In genomic region chr18:48711651-48712486, GRCh38 we compare ENCODE assay signal across 9 cellular contexts.
DNase-seq lines count a peak whose midpoint lies in the region; ATAC-seq, FAIRE-seq and TF ChIP-seq lines count a peak whose summit lies in the region.
"Had no signal": no experiment of that assay in that cellular context is flagged by ENCODE, and none has a peak within 500 bp of the region (broad histone marks: within the 10 kb centered on the region; RNA-seq: fewer than 3 reads in every experiment).

No MANE protein-coding gene starts in this region.

- no peak for TF ChIP-seq POLR2A in H1 (IDR thresholded peaks at IDR 0.05; ENCODE audit: control extremely low read depth in 1 of 2, low read depth in 2 of 2, low read length in 2 of 2)

- H3K9ac ChIP-seq in H1 (replicated peaks in 1 of 4; ENCODE audit: extremely low read depth in 1 of 4, low read depth in 3 of 4, low read length in 3 of 4) (no peak overlapping the region), mesendoderm (ENCODE audit: low read length) (no peak overlapping the region)

- H2BK15ac ChIP-seq in H1 (ENCODE audit: low read length) (no peak overlapping the region), mesendoderm (replicated peaks; ENCODE audit: low read depth) (no peak overlapping the region)

- no peak overlapping the region for H2BK20ac ChIP-seq in H1 (ENCODE audit: low read length)

- ATAC-seq in GM18867 (IDR thresholded peaks at IDR 0.05; ENCODE audit: unreplicated experiment) (peak; percentile 42), GM19328 (IDR thresholded peaks at IDR 0.05; ENCODE audit: unreplicated experiment) (no peak), GM21526 (IDR thresholded peaks at IDR 0.05; ENCODE audit: low FRiP score, unreplicated experiment) (no peak)

- CTCF ChIA-PET in H1 (lab: Charles Lee; ENCODE audit: partially characterized antibody), result interaction anchor here (0.6 to 4.4 kb wide), 42 partner anchors 9 to 753 kb away, joined by 3 to 24 read pairs (median 4); no protein-coding TSS in a partner anchor

- intact Hi-C loops in CD14-positive monocyte (cut with micrococcal nuclease), result no loop called here

- no peaks in the 10 kb centered on the region for H3K23me2 ChIP-seq in H1 (ENCODE audit: low read depth, low read length)

- no peak overlapping the region for H2BK12ac ChIP-seq in H1 (ENCODE audit: low read depth, low read length)

- no peak overlapping the region for H3K4ac ChIP-seq in H1 (replicated peaks; ENCODE audit: insufficient read length, low read depth, low read length)
- H3K4ac ChIP-seq in mesendoderm (ENCODE audit: low read depth, low read length), result no peak overlapping the region

- H3K18ac ChIP-seq in H1 (ENCODE audit: extremely low read depth, low read length), result 0 out of 2 replicates have a peak overlapping the region, but pooled peaks have one; percentile 5
- H3K18ac ChIP-seq in mesendoderm (ENCODE audit: low read length), result no peak overlapping the region

- H4K8ac ChIP-seq in H1 (ENCODE audit: extremely low read depth, insufficient read depth, low read length), result no peak overlapping the region
- no peak overlapping the region for H4K8ac ChIP-seq in mesendoderm (ENCODE audit: low read depth, low read length)

- TF ChIP-seq CTCF in CD14-positive monocyte (IDR thresholded peaks at IDR 0.05) (peak; percentile 55), H1 (IDR thresholded peaks at IDR 0.05; ENCODE audit: control extremely low read depth in 1 of 3, insufficient read depth in 1 of 3, low read depth in 1 of 3, low read length in 3 of 3) (peak; percentile 39 to 78 (median 58))

- H3K36me3 Mint-ChIP-seq in CD14-positive monocyte, result peaks cover 15 to 16% of the 10 kb centered on the region in 2 donors

- peak; percentile 66 for FAIRE-seq in H1 (lab: Jason Lieb, UNC)
- FAIRE-seq: endometrium had no signal

- no peak for DNase-seq in CD14-positive monocyte (ENCODE audit: low spot score)
- DNase-seq in OCI-M1 (lab: John Stamatoyannopoulos, UW), result peak; percentile 21
- DNase-seq in H1 (ENCODE audit: low read depth in 1 of 2, low spot score in 2 of 2), result no peak
- peak; percentile 83 for DNase-seq in mesendoderm
- no peak for DNase-seq in NCI-H345 treated with DMSO at 0.1 percent for 48 hours (lab: John Stamatoyannopoulos, UW; ENCODE audit: unreplicated experiment)

- no peak overlapping the region for H2BK120ac ChIP-seq in H1 (replicated peaks; ENCODE audit: low read depth, low read length)
- H2BK120ac ChIP-seq in mesendoderm (ENCODE audit: low read depth, low read length), result no peak overlapping the region

- no peak overlapping the region for H4K91ac ChIP-seq in H1 (replicated peaks; ENCODE audit: insufficient read length, low read length)

- no peaks in the 10 kb centered on the region for H3K9me3 Mint-ChIP-seq in CD14-positive monocyte

- no peaks in the 10 kb centered on the region; the same call in 1 of the 2 replicates for H3K79me1 ChIP-seq in H1 (ENCODE audit: low read depth, low read length)
- H3K79me1 ChIP-seq in mesendoderm (ENCODE audit: low read length), result no peaks in the 10 kb centered on the region

- H3K23ac ChIP-seq in H1 (ENCODE audit: insufficient read length) (no peak overlapping the region), mesendoderm (ENCODE audit: low read length) (no peak overlapping the region)

- H2AK5ac ChIP-seq in H1 (ENCODE audit: low read depth, low read length) (no peak overlapping the region), mesendoderm (ENCODE audit: low read length) (no peak overlapping the region)

- no peak overlapping the region for H3K4me3 Mint-ChIP-seq in CD14-positive monocyte

- H3K14ac ChIP-seq in H1 (ENCODE audit: insufficient read length), result no peak overlapping the region

- peak; percentile 86 to 87 for TF ChIP-seq RAD21 in H1 (IDR thresholded peaks at IDR 0.05 in 1 of 2, conservative IDR thresholded peaks at IDR 0.05 in 1 of 2; ENCODE audit: low read depth in 2 of 2, low read length in 2 of 2)

- H3K4me1 ChIP-seq in H1 (replicated peaks in 1 of 4; ENCODE audit: control insufficient read depth in 3 of 4, insufficient read depth in 4 of 4, low read length in 3 of 4) (peaks cover 0 to 10% (median 5%) of the 10 kb centered on the region in 4 experiments; a peak in 3 of 7 replicates), mesendoderm (ENCODE audit: control insufficient read depth, low read depth, low read length) (no peaks in the 10 kb centered on the region)

- H3K56ac ChIP-seq in H1 (replicated peaks; ENCODE audit: insufficient read length, low read depth, low read length) (no peak overlapping the region), mesendoderm (ENCODE audit: low read length) (peak overlapping the region; percentile 61)

- no peak overlapping the region for H3K4me3 ChIP-seq in H1 (ENCODE audit: extremely low read depth in 1 of 4, insufficient read depth in 2 of 4, low read depth in 3 of 4, low read length in 4 of 4)
- H3K4me3 ChIP-seq in mesendoderm (ENCODE audit: low read length), result no peak overlapping the region

- H3K27ac Mint-ChIP-seq in CD14-positive monocyte, result peak overlapping the region in 2 of 7 donors; percentile 17 to 61

- H3K4me1 Mint-ChIP-seq in CD14-positive monocyte, result peaks cover 52% of the 10 kb centered on the region

- POLR2A ChIA-PET in H1 (lab: Charles Lee; ENCODE audit: partially characterized antibody), result no interaction called here

- no peak overlapping the region for H2AFZ ChIP-seq in H1 (ENCODE audit: low read length)

- no peaks in the 10 kb centered on the region for H3K27me3 ChIP-seq in H1 (replicated peaks in 1 of 4; ENCODE audit: control insufficient read depth in 3 of 4, extremely low read depth in 1 of 4, insufficient read depth in 3 of 4, low read length in 3 of 4)
- no peaks in the 10 kb centered on the region for H3K27me3 ChIP-seq in mesendoderm (ENCODE audit: insufficient read depth, low read length, poor library complexity)

- H3K36me3 ChIP-seq in H1 (ENCODE audit: control insufficient read depth in 2 of 4, insufficient read depth in 4 of 4, low read length in 3 of 4), result no peaks in the 10 kb centered on the region
- no peaks in the 10 kb centered on the region for H3K36me3 ChIP-seq in mesendoderm (ENCODE audit: control insufficient read depth, insufficient read depth, low read length)

- peaks cover 0 to 5% (median 3%) of the 10 kb centered on the region in 3 donors for H3K27me3 Mint-ChIP-seq in CD14-positive monocyte (ENCODE audit: low read depth in 3 of 3)

- H3K4me2 ChIP-seq in H1 (ENCODE audit: insufficient read depth in 1 of 2, low read depth in 2 of 2, low read length in 2 of 2) (no peak overlapping the region), mesendoderm (ENCODE audit: low read length) (no peak overlapping the region)

- no peak overlapping the region for H2BK5ac ChIP-seq in H1 (ENCODE audit: low read depth, low read length)
- no peak overlapping the region for H2BK5ac ChIP-seq in mesendoderm (ENCODE audit: low read length)

- no peak for TF ChIP-seq EP300 in H1 (IDR thresholded peaks at IDR 0.05; ENCODE audit: borderline replicate concordance in 1 of 2, low read depth in 2 of 2, low read length in 2 of 2)

- H3K79me2 ChIP-seq in H1 (ENCODE audit: control insufficient read depth in 1 of 2, insufficient read depth in 2 of 2, low read length in 2 of 2) (no peaks in the 10 kb centered on the region), mesendoderm (ENCODE audit: control insufficient read depth, insufficient read depth, low read length) (no peaks in the 10 kb centered on the region)

- H4K5ac ChIP-seq in H1 (ENCODE audit: insufficient read length, low read depth, low read length) (no peak overlapping the region), mesendoderm (ENCODE audit: low read length) (no peak overlapping the region)

- no peaks in the 10 kb centered on the region for H3K9me3 ChIP-seq in H1 (ENCODE audit: insufficient read depth in 2 of 2, low read depth in 1 of 2, low read length in 1 of 2)

- H3K27ac ChIP-seq in H1 (ENCODE audit: low read depth, low read length) (no peak overlapping the region), mesendoderm (ENCODE audit: low read depth, low read length) (no peak overlapping the region)

- H4K20me1 ChIP-seq in H1 (replicated peaks in 1 of 2; ENCODE audit: control insufficient read depth in 1 of 2, insufficient read depth in 2 of 2, low read length in 2 of 2), result peaks cover 0 to 2% of the 10 kb centered on the region in 2 experiments

- 84% methylated on average over 15 of the region's 15 CpGs; no CpG with 5 or more reads in 1 of the 2 experiments for WGBS in H1 (ENCODE audit: extremely low coverage in 1 of 2, insufficient coverage in 1 of 2, insufficient read length in 1 of 2, insufficient replicate concordance in 2 of 2, low coverage in 1 of 2, low lambda C conversion rate in 2 of 2, missing lambda C conversion rate in 1 of 2), 2 experiments
- WGBS in mesendoderm (ENCODE audit: extremely low coverage, insufficient coverage, low lambda C conversion rate), result no CpG with 5 or more reads among the region's 15 CpGs

TF ChIP-seq in H1, 55 proteins besides CTCF, POLR2A, EP300 and RAD21:
- TF ChIP-seq CBX5 (IDR thresholded peaks at IDR 0.05; ENCODE audit: low read depth, low read length), result no peak
- no peak for TF ChIP-seq TCF12 (IDR thresholded peaks at IDR 0.05; ENCODE audit: low read depth, low read length)
- no peak for TF ChIP-seq BACH1 (IDR thresholded peaks at IDR 0.05; ENCODE audit: low read length)
- no peak for TF ChIP-seq CTBP2 (IDR thresholded peaks at IDR 0.05; ENCODE audit: borderline replicate concordance, insufficient read depth, insufficient read length, low read length)
- TF ChIP-seq CBX8 (IDR thresholded peaks at IDR 0.05; ENCODE audit: borderline replicate concordance, low read depth, low read length), result no peak
- TF ChIP-seq GABPA (IDR thresholded peaks at IDR 0.05; ENCODE audit: borderline replicate concordance, insufficient read depth, low read length), result no peak
- no peak for TF ChIP-seq RNF2 (IDR thresholded peaks at IDR 0.05; ENCODE audit: borderline replicate concordance, low read depth, low read length, missing control alignments, poor library complexity, severe bottlenecking)
- TF ChIP-seq HDAC6 (IDR thresholded peaks at IDR 0.05; ENCODE audit: low read depth, low read length), result no peak

Comparison
In these comparisons a context has a peak if more than half of its experiments do, and no peak if none do; other contexts are left out.
1. DNase-seq: peak in OCI-M1 (single experiment) and mesendoderm (single experiment); none in CD14-positive monocyte (single experiment), H1 (0 of 2) and NCI-H345 treated with DMSO at 0.1 percent for 48 hours (single experiment).